ENCODE assay signal across 8 cellular contexts in the genomic region with DNA sequence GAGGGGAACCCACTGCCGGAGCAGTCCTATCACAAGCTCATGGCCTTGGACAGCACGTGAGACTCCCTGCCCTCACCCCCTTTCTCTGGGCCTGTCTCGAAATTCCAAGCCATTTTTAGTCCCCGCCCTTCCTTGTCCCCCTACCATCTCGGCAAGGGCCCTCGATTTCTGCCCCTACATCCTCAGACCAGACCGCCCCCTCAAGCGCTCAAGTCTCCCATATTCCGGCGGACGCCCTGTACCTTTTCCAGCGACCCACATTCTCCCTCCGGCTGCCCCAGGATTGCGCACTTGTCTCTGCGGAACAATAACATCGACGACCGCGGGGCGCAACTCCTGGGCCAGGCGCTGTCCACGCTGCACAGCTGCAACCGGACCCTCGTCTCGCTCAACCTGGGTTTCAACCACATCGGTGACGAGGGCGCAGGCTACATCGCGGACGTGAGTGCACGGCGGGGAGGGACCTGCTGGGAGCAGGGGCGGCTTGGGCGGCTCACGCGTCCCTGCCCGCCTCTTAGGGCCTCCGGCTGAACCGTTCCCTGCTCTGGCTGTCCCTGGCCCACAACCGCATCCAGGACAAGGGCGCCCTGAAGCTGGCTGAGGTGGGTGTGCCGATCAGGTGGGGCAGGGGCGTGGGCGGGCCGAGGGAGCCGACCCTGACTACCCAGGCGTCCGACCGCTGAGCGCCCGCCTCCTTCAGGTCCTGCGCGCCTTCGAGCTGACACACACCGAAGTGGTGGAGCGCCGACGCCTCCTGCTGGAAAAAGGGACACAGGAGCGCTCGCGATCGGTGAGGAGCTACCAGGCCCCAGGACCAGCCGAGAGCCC. TPM values are rescaled to one million over a fixed set of nuclear protein-coding genes. Genes with fewer than 3 reads are reported as not detected.
DNase-seq lines count a peak whose midpoint lies in the region; ATAC-seq, FAIRE-seq and TF ChIP-seq lines count a peak whose summit lies in the region.

No MANE protein-coding gene starts in this region.

- no peaks in the 10 kb centered on the region for H3K36me3 Mint-ChIP-seq in activated T-helper 2 cell treated with anti-CD3 and anti-CD28 coated beads, Interferon-gamma antibody, Interleukin-2, Interleukin-4, amounts not matched to agents 10 μg/mL and 5 μg/mL and 100 μg/mL, durations not matched to agents 14 hours and 24 hours and 36 hours (ENCODE audit: low read depth)

- H3K23ac ChIP-seq in IMR-90 (ENCODE audit: low read depth, low read length): 0 out of 2 replicates have a peak overlapping the region, but pooled peaks have one; percentile 23

- no peaks in the 10 kb centered on the region; the same call in 1 of the 2 replicates for H3K9me1 ChIP-seq in IMR-90 (ENCODE audit: insufficient read depth, low read length)

- POLR2A ChIA-PET in IMR-90 (lab: Charles Lee; ENCODE audit: unreplicated experiment): interaction anchor here (0.9 kb wide), 1 partner anchor 201 kb away, joined by 3 read pairs; no protein-coding TSS in a partner anchor

- TF ChIP-seq CTCF in D721Med (IDR thresholded peaks at IDR 0.05; ENCODE audit: insufficient read depth, missing control alignments): peak; percentile 84
- peak; percentile 88 for TF ChIP-seq CTCF in IMR-90 (conservative IDR thresholded peaks at IDR 0.05; ENCODE audit: low read depth, low read length)
- TF ChIP-seq CTCF in upper lobe of left lung (IDR thresholded peaks at IDR 0.05): peak; percentile 56 to 83 (median 64)

- H3K14ac ChIP-seq in IMR-90 (replicated peaks; ENCODE audit: low read depth, low read length): no peak overlapping the region

- TF ChIP-seq EP300 in upper lobe of left lung (IDR thresholded peaks at IDR 0.05): no peak

- H3K4me3 Mint-ChIP-seq in activated T-helper 2 cell treated with anti-CD3 and anti-CD28 coated beads, Interferon-gamma antibody, Interleukin-2, Interleukin-4, amounts not matched to agents 10 μg/mL and 5 μg/mL and 100 μg/mL, durations not matched to agents 14 hours and 24 hours and 36 hours (ENCODE audit: low read depth): peak overlapping the region; percentile 23

- 4% methylated on average over 38 of the region's 64 CpGs; no CpG with 5 or more reads in 1 of the 2 experiments for WGBS in IMR-90 (ENCODE audit: extremely low coverage in 2 of 2, insufficient read length in 1 of 2), 2 experiments
- 12 to 16% methylated on average over 26 to 31 of the region's 64 CpGs for WGBS in upper lobe of left lung, 2 donors

- H2AK5ac ChIP-seq in IMR-90 (ENCODE audit: low read depth, low read length): no peak overlapping the region

- H3K4me3 ChIP-seq in IMR-90 (ENCODE audit: insufficient read depth, low read depth, low read length) (peak overlapping the region; percentile 39), upper lobe of left lung (peak overlapping the region in 3 of 4 donors; percentile 21 to 39 (median 25))

- no peak overlapping the region for H2BK15ac ChIP-seq in IMR-90 (ENCODE audit: low read depth, low read length)

- H3K4ac ChIP-seq in IMR-90 (ENCODE audit: low read depth, low read length): no peak overlapping the region

- H2BK20ac ChIP-seq in IMR-90 (ENCODE audit: low read depth, low read length): no peak overlapping the region

- H3K9ac ChIP-seq in IMR-90 (ENCODE audit: low read depth, low read length): no peak overlapping the region

- H2BK120ac ChIP-seq in IMR-90 (ENCODE audit: low read depth, low read length): no peak overlapping the region; the same call in 1 of the 2 replicates

- CTCF ChIA-PET in IMR-90 (lab: Yijun Ruan, JAX): interaction anchor here (0.5 to 2.1 kb wide), 19 partner anchors 10 to 307 kb away, joined by 3 to 24 read pairs (median 3); partner anchors contain the start of genes NES, NTRK1 and PEAR1

- DNase-seq in D721Med (ENCODE audit: insufficient read length, low spot score) (peak; percentile 86), IMR-90 (peak; percentile 64), RPMI7951 (ENCODE audit: low read depth) (peak; percentile 59), foreskin melanocyte (peak; percentile 35), posterior vena cava (ENCODE audit: low spot score) (peak; percentile 91), upper lobe of left lung (peak; percentile 68 to 89), hippocampal formation (lab: John Stamatoyannopoulos, UW) (no peak)
- DNase-seq in activated T-helper 2 cell treated with anti-CD3 and anti-CD28 coated beads, Interferon-gamma antibody, Interleukin-2, Interleukin-4, amounts not matched to agents 10 μg/mL and 5 μg/mL and 100 μg/mL, durations not matched to agents 14 hours and 24 hours and 36 hours (ENCODE audit: low spot score): peak; percentile 60

- no peak overlapping the region for H3K18ac ChIP-seq in IMR-90 (ENCODE audit: low read depth, low read length)

- no peaks in the 10 kb centered on the region for H3K9me3 ChIP-seq in IMR-90 (ENCODE audit: control insufficient read depth, insufficient read depth, low read length)
- H3K9me3 ChIP-seq in upper lobe of left lung: no peaks in the 10 kb centered on the region

- H4K20me1 ChIP-seq in IMR-90 (ENCODE audit: insufficient read depth, low read length): no peaks in the 10 kb centered on the region; the same call in 1 of the 2 replicates

- H3K27me3 Mint-ChIP-seq in activated T-helper 2 cell treated with anti-CD3 and anti-CD28 coated beads, Interferon-gamma antibody, Interleukin-2, Interleukin-4, amounts not matched to agents 10 μg/mL and 5 μg/mL and 100 μg/mL, durations not matched to agents 14 hours and 24 hours and 36 hours (ENCODE audit: low read depth): peaks cover 76% of the 10 kb centered on the region

- H3K9me3 Mint-ChIP-seq in activated T-helper 2 cell treated with anti-CD3 and anti-CD28 coated beads, Interferon-gamma antibody, Interleukin-2, Interleukin-4, amounts not matched to agents 10 μg/mL and 5 μg/mL and 100 μg/mL, durations not matched to agents 14 hours and 24 hours and 36 hours: no peaks in the 10 kb centered on the region

- BruUV-seq in IMR-90 (replicated peaks; lab: Mats Ljungman, UMichigan): no TSS peak

- H3K27ac Mint-ChIP-seq in activated T-helper 2 cell treated with anti-CD3 and anti-CD28 coated beads, Interferon-gamma antibody, Interleukin-2, Interleukin-4, amounts not matched to agents 10 μg/mL and 5 μg/mL and 100 μg/mL, durations not matched to agents 14 hours and 24 hours and 36 hours: no peak overlapping the region

- H2AK9ac ChIP-seq in IMR-90 (replicated peaks; ENCODE audit: low read depth, low read length, poor library complexity): peak overlapping the region; percentile 80

- no peak for FAIRE-seq in D721Med (lab: Jason Lieb, UNC)

- no peak overlapping the region for H3K56ac ChIP-seq in IMR-90 (ENCODE audit: extremely low read depth, insufficient read depth, low read length)

- H2BK5ac ChIP-seq in IMR-90 (ENCODE audit: low read depth, low read length, poor library complexity, severe bottlenecking): no peak overlapping the region

- H3K79me1 ChIP-seq in IMR-90 (ENCODE audit: low read depth in 1 of 2, low read length in 2 of 2): no peaks in the 10 kb centered on the region

- H3K4me1 ChIP-seq in IMR-90 (ENCODE audit: control insufficient read depth, insufficient read depth, low read length): no peaks in the 10 kb centered on the region
- peaks cover 31 to 41% (median 36%) of the 10 kb centered on the region in 4 donors for H3K4me1 ChIP-seq in upper lobe of left lung

- H3K27ac ChIP-seq in IMR-90 (ENCODE audit: insufficient read depth, low read length): no peak overlapping the region
- H3K27ac ChIP-seq in upper lobe of left lung: no peak overlapping the region

- no peak for TF ChIP-seq POLR2A in IMR-90 (IDR thresholded peaks at IDR 0.05; ENCODE audit: low read depth, low read length)
- no peak for TF ChIP-seq POLR2A in upper lobe of left lung (IDR thresholded peaks at IDR 0.05)

- in situ Hi-C loops in IMR-90 (cut with MboI; ENCODE audit: low sequenced_read_pairs): loop anchor here (5.0 kb wide), 1 partner anchor 35 kb away; the partner anchor contains the start of gene PEAR1

- H3K4me1 Mint-ChIP-seq in activated T-helper 2 cell treated with anti-CD3 and anti-CD28 coated beads, Interferon-gamma antibody, Interleukin-2, Interleukin-4, amounts not matched to agents 10 μg/mL and 5 μg/mL and 100 μg/mL, durations not matched to agents 14 hours and 24 hours and 36 hours (ENCODE audit: low read depth): peaks cover 26% of the 10 kb centered on the region

- ATAC-seq in IMR-90 (ENCODE audit: low read depth): peak; percentile 87
- peak; percentile 55 to 68 for ATAC-seq in upper lobe of left lung (ENCODE audit: low FRiP score in 2 of 2)

- peak; percentile 86 for TF ChIP-seq RAD21 in IMR-90 (IDR thresholded peaks at IDR 0.05; ENCODE audit: low read length)

- dilution Hi-C loops in IMR-90 (cut with HindIII; ENCODE audit: low sequenced_read_pairs, unreplicated experiment): no loop called here

- no peak overlapping the region for H4K5ac ChIP-seq in IMR-90 (ENCODE audit: low read depth, low read length)

- H4K91ac ChIP-seq in IMR-90 (ENCODE audit: insufficient read depth, low read depth, low read length): no peak overlapping the region

- H3K27me3 ChIP-seq in IMR-90 (ENCODE audit: control insufficient read depth, insufficient read depth, low read length): peaks cover 42% of the 10 kb centered on the region
- peaks cover 0 to 36% (median 18%) of the 10 kb centered on the region in 4 donors for H3K27me3 ChIP-seq in upper lobe of left lung

- no peak overlapping the region for H4K8ac ChIP-seq in IMR-90 (ENCODE audit: low read depth in 2 of 2, low read length in 2 of 2)

- H3K4me2 ChIP-seq in IMR-90 (ENCODE audit: low read depth, low read length): peak overlapping the region; percentile 77

- H2AFZ ChIP-seq in IMR-90 (replicated peaks; ENCODE audit: low read length, poor library complexity): peak overlapping the region; percentile 97

- intact Hi-C loops in IMR-90 (cut with micrococcal nuclease) (loop anchor here (1.0 to 10.0 kb wide), 2 partner anchors 203 to 238 kb away; partner anchors contain the start of genes ISG20L2 and METTL25B), posterior vena cava (cut with DNase I) (no loop called here)
- intact Hi-C loops in activated T-helper 2 cell treated with anti-CD3 and anti-CD28 coated beads, Interferon-gamma antibody, Interleukin-2, Interleukin-4, amounts not matched to agents 10 μg/mL and 5 μg/mL and 100 μg/mL, durations not matched to agents 14 hours and 24 hours and 36 hours (cut with micrococcal nuclease): loop anchor here (1.0 to 10.0 kb wide), 3 partner anchors 35 to 493 kb away; no protein-coding TSS in a partner anchor

- H3K36me3 ChIP-seq in IMR-90 (ENCODE audit: control insufficient read depth, insufficient read depth, low read length): no peaks in the 10 kb centered on the region
- no peaks in the 10 kb centered on the region for H3K36me3 ChIP-seq in upper lobe of left lung

RNA-seq across cellular contexts. Expression of gene LRRC71, which starts 7.0 kb away (rescaled TPM):
- total RNA-seq in IMR-90 (2012; rRNA removed) (not detected in 2 replicates), posterior vena cava (not detected), upper lobe of left lung (10 to 100 TPM in 1 of 6 donors, 1 to 10 TPM in 4, under 1 TPM in 1; 0.49 to 13.9 (median 6.3) TPM)
- 0.47 and 0.50 TPM in 2 replicates for polyA plus RNA-seq in IMR-90 (2012; rRNA removed)
- polyA plus RNA-seq in IMR-90 (2012; cell fraction: cytosol; rRNA removed): 0.07 TPM in 1 of 2 replicates, not detected in the other
- polyA plus RNA-seq in IMR-90 (2012; cell fraction: nucleus; rRNA removed; ENCODE audit: low replicate concordance): 2.9 and 4.0 TPM in 2 replicates
- total RNA-seq in RPMI7951 (2014; rRNA removed; shearing (Covaris generic)): not detected in 2 replicates
- total RNA-seq in activated T-helper 2 cell treated with anti-CD3 and anti-CD28 coated beads, Interferon-gamma antibody, Interleukin-2, Interleukin-4, amounts not matched to agents 10 μg/mL and 5 μg/mL and 100 μg/mL, durations not matched to agents 14 hours and 24 hours and 36 hours: not detected in 2 replicates

RNA-seq across cellular contexts. Expression of gene PEAR1, which starts 33.9 kb away (rescaled TPM):
- 2.0 and 2.8 TPM in 2 replicates for total RNA-seq in IMR-90 (2012; rRNA removed)
- 44.4 and 52.1 TPM in 2 replicates for polyA plus RNA-seq in IMR-90 (2012; rRNA removed)
- 21.9 and 40.2 TPM in 2 replicates for polyA plus RNA-seq in IMR-90 (2012; cell fraction: cytosol; rRNA removed)
- 199 and 366 TPM in 2 replicates for polyA plus RNA-seq in IMR-90 (2012; cell fraction: nucleus; rRNA removed; ENCODE audit: low replicate concordance)
- not detected in 2 replicates for total RNA-seq in RPMI7951 (2014; rRNA removed; shearing (Covaris generic))
- 0.55 and 0.80 TPM in 2 replicates for total RNA-seq in activated T-helper 2 cell treated with anti-CD3 and anti-CD28 coated beads, Interferon-gamma antibody, Interleukin-2, Interleukin-4, amounts not matched to agents 10 μg/mL and 5 μg/mL and 100 μg/mL, durations not matched to agents 14 hours and 24 hours and 36 hours
- total RNA-seq in posterior vena cava: 10 to 100 TPM; 14.5 to 14.6 TPM
- 10 to 100 TPM in 4 of 6 donors, 1 to 10 TPM in 2; 8.4 to 33.5 (median 13.7) TPM for total RNA-seq in upper lobe of left lung

Comparison
In these comparisons a context has a peak if more than half of its experiments do, and no peak if none do; other contexts are left out.
1. DNase-seq: peak in D721Med (single experiment), IMR-90 (single experiment), RPMI7951 (single experiment), activated T-helper 2 cell treated with anti-CD3 and anti-CD28 coated beads, Interferon-gamma antibody, Interleukin-2, Interleukin-4, amounts not matched to agents 10 μg/mL and 5 μg/mL and 100 μg/mL, durations not matched to agents 14 hours and 24 hours and 36 hours (single experiment), foreskin melanocyte (single experiment), posterior vena cava (single experiment) and upper lobe of left lung (2 of 2); none in hippocampal formation (0 of 2).
2. intact Hi-C loops: an anchor here in IMR-90 (1.0 to 10.0 kb wide) and activated T-helper 2 cell treated with anti-CD3 and anti-CD28 coated beads, Interferon-gamma antibody, Interleukin-2, Interleukin-4, amounts not matched to agents 10 μg/mL and 5 μg/mL and 100 μg/mL, durations not matched to agents 14 hours and 24 hours and 36 hours (1.0 to 10.0 kb wide); none called in posterior vena cava.
3. Peak in every context shown above with its lines, with median percentiles within 50 percentile points of each other: CTCF ChIP-seq.